ENCODE assay signal across 9 cellular contexts in the genomic region with DNA sequence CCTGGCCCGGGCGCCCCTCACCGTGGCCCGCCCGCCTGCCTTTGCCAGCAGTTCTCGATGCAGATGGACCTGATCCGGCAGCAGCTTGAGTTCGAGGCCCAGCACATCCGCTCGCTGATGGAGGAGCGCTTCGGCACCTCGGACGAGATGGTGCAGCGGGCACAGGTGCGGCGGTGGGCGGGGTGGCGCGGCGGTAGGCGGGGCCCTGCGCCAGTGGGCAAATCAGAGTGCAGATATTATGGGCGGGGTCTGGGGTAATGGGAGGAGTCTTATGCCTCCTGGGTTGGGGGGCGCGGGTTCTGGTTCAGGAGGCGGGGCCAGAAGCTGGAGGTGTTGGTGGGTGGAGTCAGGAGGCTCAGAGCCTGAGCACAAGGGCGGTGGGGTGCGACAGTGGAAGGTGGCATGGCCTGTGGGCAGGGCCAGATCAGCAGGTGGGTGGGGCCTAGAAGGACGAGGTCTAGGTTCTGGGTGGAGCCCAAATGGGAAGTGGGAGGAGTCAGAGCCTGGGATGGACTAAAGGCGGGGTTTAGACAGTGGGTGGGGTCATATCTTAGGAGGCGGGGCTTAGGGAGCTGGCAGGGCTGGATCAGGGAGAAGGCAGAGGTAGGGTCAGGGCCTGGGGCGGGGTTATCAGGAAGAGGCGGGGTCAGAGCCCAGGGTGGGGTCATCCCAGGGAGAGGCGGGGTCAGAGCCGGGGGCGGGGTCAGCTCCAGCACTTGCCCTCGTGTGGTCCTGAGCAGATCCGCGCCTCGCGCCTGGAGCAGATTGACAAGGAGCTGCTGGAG. TPM values are rescaled to one million over a fixed set of nuclear protein-coding genes. Genes with fewer than 3 reads are reported as not detected.
DNase-seq lines count a peak whose midpoint lies in the region; ATAC-seq, FAIRE-seq and TF ChIP-seq lines count a peak whose summit lies in the region.
"Had no signal": no experiment of that assay in that cellular context is flagged by ENCODE, and none has a peak within 500 bp of the region (broad histone marks: within the 10 kb centered on the region; RNA-seq: fewer than 3 reads in every experiment).

No MANE protein-coding gene starts in this region.

- H3K9ac ChIP-seq in H9 (ENCODE audit: extremely low read depth, insufficient read length, low read length) = no peak overlapping the region
- no peak overlapping the region for H3K9ac ChIP-seq in keratinocyte (ENCODE audit: control insufficient read depth, extremely low read depth, insufficient read depth, low read length)

- FAIRE-seq in keratinocyte (lab: Jason Lieb, UNC) = peak; percentile 55

- H2AK5ac ChIP-seq in H9 (ENCODE audit: insufficient read length, low read length) = no peak overlapping the region

- no peak overlapping the region for H2BK5ac ChIP-seq in H9 (ENCODE audit: insufficient read length, low read length)

- no peak overlapping the region for H2BK120ac ChIP-seq in H9 (ENCODE audit: low read depth, low read length, poor library complexity, severe bottlenecking)

- ATAC-seq in CD4-positive, CD25-positive, alpha-beta regulatory T cell (ENCODE audit: low read depth in 2 of 2) = peak; percentile 54 to 56
- ATAC-seq in upper lobe of left lung (ENCODE audit: low FRiP score in 2 of 2) = peak; percentile 30 to 52

- H3K56ac ChIP-seq in H9 (ENCODE audit: insufficient read length, low read depth, low read length) = no peak overlapping the region

- no peak overlapping the region for H4K8ac ChIP-seq in H9 (replicated peaks; ENCODE audit: insufficient read length, low read depth, low read length)

- intact Hi-C loops in tibial artery (cut with DNase I; ENCODE audit: low total_unique reads) = no loop called here

- H3K4me1 ChIP-seq in CD4-positive, CD25-positive, alpha-beta regulatory T cell (ENCODE audit: control insufficient read depth, insufficient read depth, low read length, poor library complexity, severe bottlenecking) = peaks cover 16% of the 10 kb centered on the region
- no peaks in the 10 kb centered on the region; the same call in 1 of the 2 replicates for H3K4me1 ChIP-seq in H9 (ENCODE audit: insufficient read depth, low read length)
- H3K4me1 ChIP-seq in keratinocyte (ENCODE audit: control insufficient read depth, extremely low read depth, insufficient read depth, low read length) = peaks cover 6% of the 10 kb centered on the region
- peaks cover 8 to 32% (median 21%) of the 10 kb centered on the region in 4 donors for H3K4me1 ChIP-seq in upper lobe of left lung
- H3K4me1 ChIP-seq in tibial artery = peaks cover 0 to 54% (median 26%) of the 10 kb centered on the region in 4 donors

- no peak overlapping the region for H2BK20ac ChIP-seq in H9 (ENCODE audit: low read depth, low read length, poor library complexity, severe bottlenecking)

- H3K79me1 ChIP-seq in H9 (ENCODE audit: insufficient read depth, low read depth, low read length, poor library complexity, severe bottlenecking) = no peaks in the 10 kb centered on the region

- H3K4me3 ChIP-seq in CD4-positive, CD25-positive, alpha-beta regulatory T cell (ENCODE audit: low read depth, low read length) = no peak overlapping the region
- no peak overlapping the region for H3K4me3 ChIP-seq in keratinocyte (ENCODE audit: control insufficient read depth in 2 of 3, extremely low read depth in 1 of 3, insufficient read depth in 2 of 3, low read depth in 1 of 3, low read length in 3 of 3)
- H3K4me3 ChIP-seq in upper lobe of left lung = no peak overlapping the region
- H3K4me3 ChIP-seq in tibial artery = no peak overlapping the region

- TF ChIP-seq CTCF in H9 (conservative IDR thresholded peaks at IDR 0.05) (no peak), RWPE1 (conservative IDR thresholded peaks at IDR 0.05; ENCODE audit: low read depth) (no peak), keratinocyte (optimal IDR thresholded peaks at IDR 0.05 in 1 of 3, IDR thresholded peaks at IDR 0.05 in 1 of 3, conservative IDR thresholded peaks at IDR 0.05 in 1 of 3; ENCODE audit: extremely low read depth in 1 of 3, insufficient read depth in 2 of 3, low read length in 3 of 3) (no peak), upper lobe of left lung (IDR thresholded peaks at IDR 0.05) (no peak), tibial artery (IDR thresholded peaks at IDR 0.05) (no peak)

- no peaks in the 10 kb centered on the region for H3K36me3 Mint-ChIP-seq in CD4-positive, CD25-positive, alpha-beta regulatory T cell
- peaks cover 0 to 13% (median 5%) of the 10 kb centered on the region in 3 experiments; a peak in 3 of 7 replicates for H3K36me3 Mint-ChIP-seq in H9 (ENCODE audit: insufficient read depth in 1 of 3, low read depth in 3 of 3)

- no peak overlapping the region for H3K4ac ChIP-seq in H9 (ENCODE audit: low read depth, low read length)

- no peak overlapping the region for H2BK12ac ChIP-seq in H9 (ENCODE audit: insufficient read length, low read depth, low read length)

- H2AFZ ChIP-seq in H9 (ENCODE audit: low read length) (no peak overlapping the region), keratinocyte (ENCODE audit: control insufficient read depth, low read length) (no peak overlapping the region)

- H3K27ac ChIP-seq in CD4-positive, CD25-positive, alpha-beta regulatory T cell (ENCODE audit: insufficient read depth, low read length, poor library complexity, severe bottlenecking) = no peak overlapping the region
- H3K27ac ChIP-seq in H9 (ENCODE audit: insufficient read length, low read depth, low read length) (no peak overlapping the region), RWPE1 (peak overlapping the region; percentile 52), keratinocyte (ENCODE audit: control insufficient read depth, insufficient read depth, low read length) (no peak overlapping the region), upper lobe of left lung (no peak overlapping the region), tibial artery (no peak overlapping the region)
- H3K27ac ChIP-seq: HL-60 had no signal

- H3K36me3 ChIP-seq in CD4-positive, CD25-positive, alpha-beta regulatory T cell (ENCODE audit: control insufficient read depth, insufficient read depth, low read length) = peaks cover 1% of the 10 kb centered on the region
- H3K36me3 ChIP-seq in keratinocyte (ENCODE audit: control insufficient read depth in 2 of 2, extremely low read depth in 1 of 2, insufficient read depth in 2 of 2, low read length in 2 of 2) (no peaks in the 10 kb centered on the region), upper lobe of left lung (peaks cover 0 to 5% (median 2%) of the 10 kb centered on the region in 4 donors), tibial artery (peaks cover 1 to 7% (median 2%) of the 10 kb centered on the region in 3 donors)

- H3T11ph ChIP-seq in H9 (ENCODE audit: low read length) = no peak overlapping the region

- no peak overlapping the region for H3K23ac ChIP-seq in H9 (ENCODE audit: insufficient read length, low read depth, low read length)

- H4K20me1 ChIP-seq in H9 (ENCODE audit: control insufficient read depth, insufficient read depth, insufficient read length) (no peaks in the 10 kb centered on the region), keratinocyte (ENCODE audit: control insufficient read depth, extremely low read depth, insufficient read depth, low read length) (no peaks in the 10 kb centered on the region)

- H3K18ac ChIP-seq in H9 (ENCODE audit: insufficient read length, low read depth, low read length) = no peak overlapping the region

- peaks cover 11% of the 10 kb centered on the region for H3K23me2 ChIP-seq in H9 (ENCODE audit: insufficient read length, low read depth, low read length, poor library complexity, severe bottlenecking)

- peak; percentile 55 to 74 (median 56) for DNase-seq in CD4-positive, CD25-positive, alpha-beta regulatory T cell
- DNase-seq in H9 = peak; percentile 98
- peak; percentile 90 for DNase-seq in RWPE1 (ENCODE audit: low spot score)
- DNase-seq in amniotic epithelial cell (ENCODE audit: low read depth) = peak; percentile 45
- DNase-seq in keratinocyte (ENCODE audit: low read depth, low spot score) = no peak
- DNase-seq in upper lobe of left lung = peak; percentile 37 to 88
- no peak for DNase-seq in tibial artery
- no peak for DNase-seq in NK-92 (lab: John Stamatoyannopoulos, UW; ENCODE audit: unreplicated experiment)

- peaks cover 0 to 34% (median 4%) of the 10 kb centered on the region in 4 donors for H3K4me1 Mint-ChIP-seq in CD4-positive, CD25-positive, alpha-beta regulatory T cell
- peaks cover 12 to 34% of the 10 kb centered on the region in 2 experiments for H3K4me1 Mint-ChIP-seq in H9

- no peak overlapping the region for H4K5ac ChIP-seq in H9 (ENCODE audit: insufficient read length, low read depth, low read length)

- H3K4me3 Mint-ChIP-seq in CD4-positive, CD25-positive, alpha-beta regulatory T cell = peak overlapping the region in 3 of 4 donors; percentile 62 to 80 (median 76)
- peak overlapping the region in 1 of 2 experiments; percentile 71; a peak in 3 of 5 replicates for H3K4me3 Mint-ChIP-seq in H9

- H3K27me3 Mint-ChIP-seq in CD4-positive, CD25-positive, alpha-beta regulatory T cell = peaks cover 52% of the 10 kb centered on the region
- H3K27me3 Mint-ChIP-seq in H9 (ENCODE audit: low read depth) = peaks cover 78% of the 10 kb centered on the region

- H3K14ac ChIP-seq in H9 (ENCODE audit: insufficient read depth, low read length) = no peak overlapping the region

- dilution Hi-C loops in keratinocyte (cut with MboI; ENCODE audit: extremely low pct_ligation_motif_present, low sequenced_read_pairs) = no loop called here

- no CpG with 5 or more reads among the region's 42 CpGs for WGBS in H9 (ENCODE audit: extremely low coverage, insufficient read length, low lambda C conversion rate)
- WGBS in upper lobe of left lung, 2 donors = 7% methylated on average over 23 to 29 of the region's 42 CpGs

- H3K9me3 ChIP-seq in CD4-positive, CD25-positive, alpha-beta regulatory T cell (ENCODE audit: control insufficient read depth in 2 of 2, low read length in 2 of 2) = no peaks in the 10 kb centered on the region
- H3K9me3 ChIP-seq in H9 (ENCODE audit: control insufficient read depth, low read depth, low read length) (no peaks in the 10 kb centered on the region), keratinocyte (ENCODE audit: control insufficient read depth, low read depth, low read length) (no peaks in the 10 kb centered on the region), upper lobe of left lung (no peaks in the 10 kb centered on the region), tibial artery (no peaks in the 10 kb centered on the region)

- peaks cover 10% of the 10 kb centered on the region for H3K27me3 ChIP-seq in CD4-positive, CD25-positive, alpha-beta regulatory T cell (ENCODE audit: control insufficient read depth, insufficient read depth, low read length)
- H3K27me3 ChIP-seq in H9 (ENCODE audit: insufficient read depth, low read length) = peaks cover 6% of the 10 kb centered on the region; the same call in 1 of the 2 replicates
- peaks cover 71% of the 10 kb centered on the region for H3K27me3 ChIP-seq in keratinocyte (ENCODE audit: control insufficient read depth, extremely low read depth, insufficient read depth, low read length)
- H3K27me3 ChIP-seq in upper lobe of left lung = peaks cover 4 to 63% (median 39%) of the 10 kb centered on the region in 4 donors
- peaks cover 9 to 83% of the 10 kb centered on the region in 2 donors for H3K27me3 ChIP-seq in tibial artery

- no peaks in the 10 kb centered on the region for H3K9me1 ChIP-seq in keratinocyte (ENCODE audit: control insufficient read depth, extremely low read depth, insufficient read depth, low read length)

- H3K27ac Mint-ChIP-seq in CD4-positive, CD25-positive, alpha-beta regulatory T cell = peak overlapping the region in 1 of 3 donors; percentile 32
- peak overlapping the region in 1 of 3 experiments; percentile 55; a peak in 1 of 7 replicates for H3K27ac Mint-ChIP-seq in H9

- peaks cover 0 to 4% (median 0%) of the 10 kb centered on the region in 7 donors for H3K9me3 Mint-ChIP-seq in CD4-positive, CD25-positive, alpha-beta regulatory T cell
- H3K9me3 Mint-ChIP-seq in H9 = no peaks in the 10 kb centered on the region; a peak in 1 of 5 replicates

- no peak overlapping the region for H4K91ac ChIP-seq in H9 (ENCODE audit: insufficient read length, low read depth, low read length)

- CTCF ChIA-PET in RWPE1 (lab: Yijun Ruan, JAX) = interaction anchor here (0.8 to 1.0 kb wide), 2 partner anchors 10 to 210 kb away, joined by 3 to 4 read pairs; no protein-coding TSS in a partner anchor

- no peak for TF ChIP-seq EP300 in upper lobe of left lung (IDR thresholded peaks at IDR 0.05)

- H3K4me2 ChIP-seq in H9 (ENCODE audit: insufficient read depth, insufficient read length, low read length) (no peak overlapping the region), keratinocyte (ENCODE audit: control insufficient read depth, extremely low read depth, insufficient read depth, low read depth, low read length) (peak overlapping the region; percentile 32)

- POLR2A ChIA-PET in RWPE1 (lab: Yijun Ruan, JAX; ENCODE audit: low non-redundant PET) = no interaction called here

- no peak overlapping the region for H2BK15ac ChIP-seq in H9 (ENCODE audit: low read depth, low read length)

- H3K79me2 ChIP-seq in H9 (ENCODE audit: insufficient read depth, low read length) = no peaks in the 10 kb centered on the region
- no peaks in the 10 kb centered on the region for H3K79me2 ChIP-seq in keratinocyte (ENCODE audit: control insufficient read depth, insufficient read depth, low read length)

- TF ChIP-seq POLR2A in upper lobe of left lung (IDR thresholded peaks at IDR 0.05) = no peak

RNA-seq across cellular contexts. Expression of gene APC2, which starts 5.6 kb away (rescaled TPM):
- total RNA-seq in CD4-positive, CD25-positive, alpha-beta regulatory T cell = 0.25 TPM
- under 1 TPM in 2 of 4 donors, not detected in 2; 0.06 to 0.07 TPM for polyA plus RNA-seq in CD4-positive, CD25-positive, alpha-beta regulatory T cell
- total RNA-seq in H9 (2021) (0.68 and 2.0 TPM in 2 replicates), upper lobe of left lung (1 to 10 TPM in 1 of 6 donors, under 1 TPM in 4, not detected in 1; 0.06 to 1.0 (median 0.11) TPM)
- polyA plus RNA-seq in keratinocyte = 0.01 to 0.05 TPM (median 0.01 TPM) in 3 replicates
- polyA plus RNA-seq in keratinocyte (2011; ENCODE audit: low read depth) = not detected
- polyA plus RNA-seq in keratinocyte (2011; cell fraction: cytosol; rRNA removed) = 0.01 and 0.03 TPM in 2 replicates
- polyA plus RNA-seq in keratinocyte (2011; cell fraction: nucleus; rRNA removed) = 0.08 and 0.11 TPM in 2 replicates
- polyA plus RNA-seq in keratinocyte (2012; ENCODE audit: low replicate concordance) = 0.16 and 0.20 TPM in 2 replicates
- polyA minus RNA-seq in keratinocyte = 0.03 to 0.13 TPM in 2 of 3 replicates, not detected in the other
- polyA minus RNA-seq in keratinocyte (2011; cell fraction: cytosol; rRNA and poly(A)+ RNA removed) = not detected
- polyA minus RNA-seq in keratinocyte (2011; cell fraction: nucleus; rRNA and poly(A)+ RNA removed) = 0.21 and 0.54 TPM in 2 replicates

RNA-seq across cellular contexts. Expression of gene RPS15, which starts 17.3 kb away (rescaled TPM):
- 1,352 TPM for total RNA-seq in CD4-positive, CD25-positive, alpha-beta regulatory T cell
- polyA plus RNA-seq in CD4-positive, CD25-positive, alpha-beta regulatory T cell = 1,000 to 10,000 TPM; 2,869 to 3,453 (median 3,084) TPM
- total RNA-seq in H9 (2021) = 1,628 and 1,677 TPM in 2 replicates
- polyA plus RNA-seq in keratinocyte = 795 to 1,391 TPM (median 803 TPM) in 3 replicates
- polyA plus RNA-seq in keratinocyte (2011; ENCODE audit: low read depth) = 362 TPM
- polyA plus RNA-seq in keratinocyte (2011; cell fraction: cytosol; rRNA removed) = 749 and 1,693 TPM in 2 replicates
- 422 and 446 TPM in 2 replicates for polyA plus RNA-seq in keratinocyte (2011; cell fraction: nucleus; rRNA removed)
- polyA plus RNA-seq in keratinocyte (2012; ENCODE audit: low replicate concordance) = 1,800 and 1,869 TPM in 2 replicates
- 373 to 635 TPM (median 449 TPM) in 3 replicates for polyA minus RNA-seq in keratinocyte
- 1,642 TPM for polyA minus RNA-seq in keratinocyte (2011; cell fraction: cytosol; rRNA and poly(A)+ RNA removed)
- 171 and 204 TPM in 2 replicates for polyA minus RNA-seq in keratinocyte (2011; cell fraction: nucleus; rRNA and poly(A)+ RNA removed)
- total RNA-seq in upper lobe of left lung = 1,000 to 10,000 TPM in 5 of 6 donors, 100 to 1,000 TPM in 1; 825 to 2,012 (median 1,317) TPM

RNA-seq across cellular contexts. Expression of gene C19orf25, which starts 23.5 kb away (rescaled TPM):
- 33.4 TPM for total RNA-seq in CD4-positive, CD25-positive, alpha-beta regulatory T cell
- 10 to 100 TPM; 42.2 to 64.0 (median 54.0) TPM for polyA plus RNA-seq in CD4-positive, CD25-positive, alpha-beta regulatory T cell
- total RNA-seq in H9 (2021) (30.3 and 36.8 TPM in 2 replicates), upper lobe of left lung (10 to 100 TPM; 27.2 to 82.8 (median 37.5) TPM)
- polyA plus RNA-seq in keratinocyte = 11.2 to 24.9 TPM (median 13.8 TPM) in 3 replicates
- polyA plus RNA-seq in keratinocyte (2011; ENCODE audit: low read depth) = 5.0 TPM
- 12.9 and 35.3 TPM in 2 replicates for polyA plus RNA-seq in keratinocyte (2011; cell fraction: cytosol; rRNA removed)
- polyA plus RNA-seq in keratinocyte (2011; cell fraction: nucleus; rRNA removed) = 16.8 and 23.9 TPM in 2 replicates
- polyA plus RNA-seq in keratinocyte (2012; ENCODE audit: low replicate concordance) = 17.7 and 18.7 TPM in 2 replicates
- polyA minus RNA-seq in keratinocyte = 6.2 to 16.8 TPM (median 10.1 TPM) in 3 replicates
- 30.5 TPM for polyA minus RNA-seq in keratinocyte (2011; cell fraction: cytosol; rRNA and poly(A)+ RNA removed)
- 13.4 and 14.5 TPM in 2 replicates for polyA minus RNA-seq in keratinocyte (2011; cell fraction: nucleus; rRNA and poly(A)+ RNA removed)

RNA-seq across cellular contexts. Expression of gene PCSK4, which starts 34.6 kb away (rescaled TPM):
- 1.3 TPM for total RNA-seq in CD4-positive, CD25-positive, alpha-beta regulatory T cell
- polyA plus RNA-seq in CD4-positive, CD25-positive, alpha-beta regulatory T cell = 1 to 10 TPM in 1 of 4 donors, under 1 TPM in 2, not detected in 1; 0.08 to 1.3 (median 0.29) TPM
- total RNA-seq in H9 (2021) (5.8 and 9.1 TPM in 2 replicates), upper lobe of left lung (10 to 100 TPM in 2 of 6 donors, 1 to 10 TPM in 4; 2.7 to 47.1 (median 6.8) TPM)
- polyA plus RNA-seq in keratinocyte = 0.25 to 1.2 TPM (median 0.27 TPM) in 3 replicates
- 0.36 TPM for polyA plus RNA-seq in keratinocyte (2011; ENCODE audit: low read depth)
- polyA plus RNA-seq in keratinocyte (2011; cell fraction: cytosol; rRNA removed) = 0.12 and 0.35 TPM in 2 replicates
- 4.0 and 6.0 TPM in 2 replicates for polyA plus RNA-seq in keratinocyte (2011; cell fraction: nucleus; rRNA removed)
- polyA plus RNA-seq in keratinocyte (2012; ENCODE audit: low replicate concordance) = 0.71 and 0.93 TPM in 2 replicates
- 0.22 to 0.92 TPM in 2 of 3 replicates, not detected in the other for polyA minus RNA-seq in keratinocyte
- polyA minus RNA-seq in keratinocyte (2011; cell fraction: cytosol; rRNA and poly(A)+ RNA removed) = not detected
- polyA minus RNA-seq in keratinocyte (2011; cell fraction: nucleus; rRNA and poly(A)+ RNA removed) = 0.53 and 1.7 TPM in 2 replicates

RNA-seq across cellular contexts. Expression of gene REEP6, which starts 35.5 kb away (rescaled TPM):
- 1.3 TPM for total RNA-seq in CD4-positive, CD25-positive, alpha-beta regulatory T cell
- 1 to 10 TPM; 1.5 to 3.3 (median 2.6) TPM for polyA plus RNA-seq in CD4-positive, CD25-positive, alpha-beta regulatory T cell
- total RNA-seq in H9 (2021) (10.4 and 10.5 TPM in 2 replicates), upper lobe of left lung (1 to 10 TPM; 2.0 to 7.8 (median 3.1) TPM)
- polyA plus RNA-seq in keratinocyte = 1.2 to 1.3 TPM (median 1.2 TPM) in 3 replicates
- polyA plus RNA-seq in keratinocyte (2011; ENCODE audit: low read depth) = 1.8 TPM
- 1.4 and 3.0 TPM in 2 replicates for polyA plus RNA-seq in keratinocyte (2011; cell fraction: cytosol; rRNA removed)
- polyA plus RNA-seq in keratinocyte (2011; cell fraction: nucleus; rRNA removed) = 1.1 and 1.5 TPM in 2 replicates
- polyA plus RNA-seq in keratinocyte (2012; ENCODE audit: low replicate concordance) = 2.0 and 3.1 TPM in 2 replicates
- 0.80 to 5.9 TPM (median 2.5 TPM) in 3 replicates for polyA minus RNA-seq in keratinocyte
- 4.4 TPM for polyA minus RNA-seq in keratinocyte (2011; cell fraction: cytosol; rRNA and poly(A)+ RNA removed)
- polyA minus RNA-seq in keratinocyte (2011; cell fraction: nucleus; rRNA and poly(A)+ RNA removed) = 1.2 and 1.4 TPM in 2 replicates

Comparison
In these comparisons a context has a peak if more than half of its experiments do, and no peak if none do; other contexts are left out.
1. DNase-seq: peak in CD4-positive, CD25-positive, alpha-beta regulatory T cell (3 of 3), H9 (single experiment), RWPE1 (single experiment), amniotic epithelial cell (single experiment) and upper lobe of left lung (2 of 2); none in keratinocyte (single experiment), tibial artery (0 of 2) and NK-92 (single experiment).